8 cellular contexts compared by ENCODE assay signal in the genomic region with DNA sequence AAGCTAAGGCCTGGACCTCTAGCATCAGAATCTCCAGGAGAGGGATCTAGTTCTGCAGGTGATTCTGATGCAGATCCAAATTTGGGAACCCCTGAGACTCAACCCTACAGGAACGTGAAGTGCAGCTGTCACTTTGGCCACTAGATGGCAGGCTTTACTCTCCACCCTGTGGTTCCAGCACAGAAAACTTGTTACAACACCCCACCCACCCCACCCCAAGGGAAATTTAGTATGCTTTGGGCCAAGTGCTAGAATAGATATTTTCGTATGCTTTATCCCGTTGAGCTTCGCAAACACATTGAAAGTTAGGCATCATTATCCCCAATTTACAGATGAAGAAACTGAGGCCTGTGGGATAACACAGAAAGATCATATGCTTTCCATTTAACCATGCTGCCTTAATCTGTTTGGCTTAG.
A peak's percentile ranks its signal among the peaks of the same experiment; 100 is the strongest.
DNase-seq lines count a peak whose midpoint lies in the region; FAIRE-seq and TF ChIP-seq lines count a peak whose summit lies in the region.

No MANE protein-coding gene starts in this region.

- no peaks in the 10 kb centered on the region for H3K36me3 ChIP-seq in kidney (ENCODE audit: control insufficient read depth in 1 of 2, insufficient read depth in 2 of 2, low read length in 2 of 2)

- H3K27ac Mint-ChIP-seq in brain = no peak overlapping the region

- peaks cover 3% of the 10 kb centered on the region for H3K27me3 Mint-ChIP-seq in brain

- no peaks in the 10 kb centered on the region for H3K36me3 Mint-ChIP-seq in brain

- intact Hi-C loops in kidney (cut with DNase I) = loop anchor here (10.0 kb wide), 1 partner anchor 303 kb away; a partner anchor contains a TSS

- no peak overlapping the region for H3K9ac ChIP-seq in kidney (ENCODE audit: low read length in 2 of 2)

- FAIRE-seq in kidney (lab: Jason Lieb, UNC) = no peak

- DNase-seq in A172 (ENCODE audit: low spot score) = peak; percentile 46
- DNase-seq in HT1080 (ENCODE audit: low read depth) = peak; percentile 12
- DNase-seq in T follicular helper cell (ENCODE audit: low read depth) = peak; percentile 15
- DNase-seq in kidney = no peak
- DNase-seq in stimulated activated CD4-positive, alpha-beta T cell treated with anti-CD3 and anti-CD28 coated beads, TNF-alpha, amount 100 ng/mL, for 48 hours (ENCODE audit: low read depth in 3 of 3) = peak; percentile 17 to 27 (median 18)
- DNase-seq in globus pallidus (ENCODE audit: low spot score) = no peak

- no peaks in the 10 kb centered on the region for H3K4me1 Mint-ChIP-seq in brain

- H3K9me3 ChIP-seq in kidney (ENCODE audit: control insufficient read depth in 1 of 2, low read length in 2 of 2) = peaks cover 0 to 2% of the 10 kb centered on the region in 2 donors

- TF ChIP-seq CTCF in GM12872 (IDR thresholded peaks at IDR 0.05; ENCODE audit: insufficient read depth, low read depth, low read length) = peak; percentile 87
- peak; percentile 85 to 98 for TF ChIP-seq CTCF in brain (conservative IDR thresholded peaks at IDR 0.05)
- TF ChIP-seq CTCF in kidney (IDR thresholded peaks at IDR 0.05; ENCODE audit: borderline replicate concordance, extremely low read depth, insufficient read depth) = peak; percentile 73

- peaks cover 0 to 8% (median 6%) of the 10 kb centered on the region in 5 experiments for H3K9me3 Mint-ChIP-seq in brain

- H3K27ac ChIP-seq in kidney (ENCODE audit: low read depth in 2 of 2, low read length in 2 of 2) = no peak overlapping the region

- peaks cover 2 to 4% of the 10 kb centered on the region in 2 donors for H3K4me1 ChIP-seq in kidney (ENCODE audit: control insufficient read depth in 1 of 2, insufficient read depth in 1 of 2, low read depth in 1 of 2, low read length in 2 of 2)

- H3K4me3 ChIP-seq in kidney (ENCODE audit: low read length in 2 of 2) = no peak overlapping the region

- no peak overlapping the region for H3K4me3 Mint-ChIP-seq in brain

Comparison
In these comparisons a context has a peak if more than half of its experiments do, and no peak if none do; other contexts are left out.
1. DNase-seq: peak in A172 (single experiment), HT1080 (single experiment), T follicular helper cell (single experiment) and stimulated activated CD4-positive, alpha-beta T cell treated with anti-CD3 and anti-CD28 coated beads, TNF-alpha, amount 100 ng/mL, for 48 hours (3 of 3); none in kidney (single experiment) and globus pallidus (single experiment).
2. Peak in every context shown above with its lines, with median percentiles within 50 percentile points of each other: CTCF ChIP-seq.